In the genomic region with DNA sequence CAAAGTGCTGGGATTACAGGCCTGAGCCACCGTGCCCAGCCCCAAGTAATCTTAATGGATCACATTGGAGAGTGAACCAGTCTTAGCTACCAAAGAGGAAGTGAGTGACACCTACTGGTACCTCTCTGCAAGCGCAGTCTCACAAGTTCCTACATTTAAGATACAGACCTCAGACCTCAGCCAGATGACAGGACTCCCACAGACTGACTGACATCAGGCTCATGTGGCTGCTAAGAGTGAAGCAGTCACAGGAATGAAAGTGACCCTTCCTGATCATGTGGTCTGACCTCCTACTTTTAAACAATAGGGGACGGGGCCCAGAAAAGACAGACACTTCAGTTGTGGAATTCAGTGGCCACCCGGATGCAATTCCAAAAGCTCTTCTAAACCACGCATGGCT, we compare ENCODE assay signal across 8 cellular contexts. TPM values are rescaled to one million over a fixed set of nuclear protein-coding genes. Genes with fewer than 3 reads are reported as not detected.
DNase-seq lines count a peak whose midpoint lies in the region; ATAC-seq and TF ChIP-seq lines count a peak whose summit lies in the region.

No MANE protein-coding gene starts in this region.

- H3K4me1 Mint-ChIP-seq in CD4-positive, alpha-beta T cell (ENCODE audit: low read depth), result peaks cover 22% of the 10 kb centered on the region
- peaks cover 25% of the 10 kb centered on the region for H3K4me1 Mint-ChIP-seq in activated CD4-positive, alpha-beta T cell treated with anti-CD3 and anti-CD28 coated beads, Interleukin-2, amount 10 ng/mL, durations not matched to agents 7 days and 5 days
- peaks cover 36% of the 10 kb centered on the region for H3K4me1 Mint-ChIP-seq in memory B cell

- DNase-seq in CD4-positive, alpha-beta T cell, result peak; percentile 40 to 64 (median 52)
- peak; percentile 65 to 87 for DNase-seq in NCI-H524 (lab: John Stamatoyannopoulos, UW)
- peak; percentile 78 for DNase-seq in activated CD4-positive, alpha-beta T cell treated with anti-CD3 and anti-CD28 coated beads, Interleukin-2, amount 10 ng/mL, durations not matched to agents 7 days and 5 days
- peak in 7 of 10 donors; percentile 39 to 82 (median 59) for DNase-seq in dorsolateral prefrontal cortex
- peak; percentile 59 to 74 for DNase-seq in memory B cell (ENCODE audit: low spot score in 2 of 2)
- peak; percentile 22 to 55 for DNase-seq in stimulated activated CD8-positive, alpha-beta memory T cell treated with anti-CD3 and anti-CD28 coated beads, Interleukin-2, amount 100 ng/mL, for 48 hours (ENCODE audit: low read depth in 2 of 2)

- no peaks in the 10 kb centered on the region for H3K9me3 Mint-ChIP-seq in CD4-positive, alpha-beta T cell
- no peaks in the 10 kb centered on the region for H3K9me3 Mint-ChIP-seq in activated CD4-positive, alpha-beta T cell treated with anti-CD3 and anti-CD28 coated beads, Interleukin-2, amount 10 ng/mL, durations not matched to agents 7 days and 5 days
- H3K9me3 Mint-ChIP-seq in memory B cell, result no peaks in the 10 kb centered on the region

- H3K27ac Mint-ChIP-seq in CD4-positive, alpha-beta T cell, result no peak overlapping the region
- H3K27ac Mint-ChIP-seq in activated CD4-positive, alpha-beta T cell treated with anti-CD3 and anti-CD28 coated beads, Interleukin-2, amount 10 ng/mL, durations not matched to agents 7 days and 5 days, result no peak overlapping the region
- H3K27ac Mint-ChIP-seq in memory B cell, result peak overlapping the region; percentile 93

- no peak overlapping the region for H3K27ac ChIP-seq in CD4-positive, alpha-beta T cell (ENCODE audit: low read depth, low read length)
- H3K27ac ChIP-seq in dorsolateral prefrontal cortex, result no peak overlapping the region

- intact Hi-C loops in CD4-positive, alpha-beta T cell (cut with DNase I, micrococcal nuclease), result loop anchor here (1.0 to 5.0 kb wide), 6 partner anchors 45 to 340 kb away; no protein-coding TSS in a partner anchor
- intact Hi-C loops in dorsolateral prefrontal cortex (cut with DNase I), result loop anchor here in 1 of 2 donors (2.0 kb wide), 1 partner anchor 21 kb away; no protein-coding TSS in a partner anchor

- no peaks in the 10 kb centered on the region for H3K36me3 Mint-ChIP-seq in CD4-positive, alpha-beta T cell (ENCODE audit: low read depth)
- H3K36me3 Mint-ChIP-seq in activated CD4-positive, alpha-beta T cell treated with anti-CD3 and anti-CD28 coated beads, Interleukin-2, amount 10 ng/mL, durations not matched to agents 7 days and 5 days (ENCODE audit: low read depth), result peaks cover 4% of the 10 kb centered on the region
- peaks cover 3% of the 10 kb centered on the region for H3K36me3 Mint-ChIP-seq in memory B cell

- no peaks in the 10 kb centered on the region for H3K27me3 ChIP-seq in CD4-positive, alpha-beta T cell (ENCODE audit: control insufficient read depth, insufficient read depth, low read length)
- H3K27me3 ChIP-seq in dorsolateral prefrontal cortex, result no peaks in the 10 kb centered on the region

- POLR2A ChIA-PET in CD4-positive, alpha-beta T cell (lab: Charles Lee), result interaction anchor here (0.7 to 2.2 kb wide), 8 partner anchors 9 to 63 kb away, joined by 3 to 12 read pairs (median 4); no protein-coding TSS in a partner anchor
- POLR2A ChIA-PET in activated CD4-positive, alpha-beta T cell treated with anti-CD3 and anti-CD28 coated beads, Interleukin-2, amount 10 ng/mL, durations not matched to agents 7 days and 5 days (lab: Charles Lee), result no interaction called here

- CTCF ChIA-PET in CD4-positive, alpha-beta T cell (lab: Charles Lee), result interaction anchor here (0.5 to 2.1 kb wide), 21 partner anchors 9 to 197 kb away, joined by 3 to 13 read pairs (median 3); no protein-coding TSS in a partner anchor
- CTCF ChIA-PET in activated CD4-positive, alpha-beta T cell treated with anti-CD3 and anti-CD28 coated beads, Interleukin-2, amount 10 ng/mL, durations not matched to agents 7 days and 5 days (lab: Charles Lee), result interaction anchor here (0.6 to 4.2 kb wide), 25 partner anchors 8 to 520 kb away, joined by 3 to 23 read pairs (median 5); no protein-coding TSS in a partner anchor

- H3K4me3 Mint-ChIP-seq in CD4-positive, alpha-beta T cell, result no peak overlapping the region
- H3K4me3 Mint-ChIP-seq in activated CD4-positive, alpha-beta T cell treated with anti-CD3 and anti-CD28 coated beads, Interleukin-2, amount 10 ng/mL, durations not matched to agents 7 days and 5 days, result no peak overlapping the region
- peak overlapping the region; percentile 4 for H3K4me3 Mint-ChIP-seq in memory B cell

- H3K9me3 ChIP-seq in CD4-positive, alpha-beta T cell (ENCODE audit: control insufficient read depth, low read length), result no peaks in the 10 kb centered on the region

- peak; percentile 99 for ATAC-seq in CD4-positive, alpha-beta T cell (ENCODE audit: poor library complexity)
- ATAC-seq in GM19372 (IDR thresholded peaks at IDR 0.05; ENCODE audit: low read depth, unreplicated experiment) (peak; percentile 88), HG03439 (IDR thresholded peaks at IDR 0.05; ENCODE audit: unreplicated experiment) (peak; percentile 72), memory B cell (ENCODE audit: low read depth) (peak; percentile 57)

- peak; percentile 66 for TF ChIP-seq CTCF in CD4-positive, alpha-beta T cell (IDR thresholded peaks at IDR 0.05)
- peak; percentile 56 to 82 (median 72) for TF ChIP-seq CTCF in dorsolateral prefrontal cortex (IDR thresholded peaks at IDR 0.05 in 54 of 56, conservative IDR thresholded peaks at IDR 0.05 in 2 of 56; ENCODE audit: low read depth in 1 of 56, partially characterized antibody in 56 of 56)

- no peaks in the 10 kb centered on the region for H3K27me3 Mint-ChIP-seq in CD4-positive, alpha-beta T cell
- H3K27me3 Mint-ChIP-seq in activated CD4-positive, alpha-beta T cell treated with anti-CD3 and anti-CD28 coated beads, Interleukin-2, amount 10 ng/mL, durations not matched to agents 7 days and 5 days, result no peaks in the 10 kb centered on the region
- H3K27me3 Mint-ChIP-seq in memory B cell, result no peaks in the 10 kb centered on the region

- H3K4me3 ChIP-seq in dorsolateral prefrontal cortex, result no peak overlapping the region

RNA-seq across cellular contexts. Expression of gene GNB5, which starts 36.3 kb away (rescaled TPM):
- total RNA-seq in CD4-positive, alpha-beta T cell, result 10 to 100 TPM; 79.6 to 80.3 TPM
- 10 to 100 TPM; 28.5 to 34.2 TPM for total RNA-seq in activated CD4-positive, alpha-beta T cell treated with anti-CD3 and anti-CD28 coated beads, Interleukin-2, amount 10 ng/mL, durations not matched to agents 7 days and 5 days
- 100 to 1,000 TPM in 69 of 120 experiments, 10 to 100 TPM in 51; 35.2 to 150 (median 106) TPM for total RNA-seq in dorsolateral prefrontal cortex
